ENCODE assay signal across 9 cellular contexts in genomic region chr1:226643167-226643566, GRCh38.
A peak's percentile ranks its signal among the peaks of the same experiment; 100 is the strongest.
DNase-seq lines count a peak whose midpoint lies in the region; ATAC-seq and TF ChIP-seq lines count a peak whose summit lies in the region.
"Had no signal": no experiment of that assay in that cellular context is flagged by ENCODE, and none has a peak within 500 bp of the region (broad histone marks: within the 10 kb centered on the region; RNA-seq: fewer than 3 reads in every experiment).

No MANE protein-coding gene starts in this region.

- no TSS peak for BruUV-seq in Calu3 (replicated peaks; lab: Mats Ljungman, UMichigan)

- peaks cover 8% of the 10 kb centered on the region for H3K4me1 ChIP-seq in foreskin keratinocyte

- H3K27me3 Mint-ChIP-seq in Calu3 (ENCODE audit: unreplicated experiment), result no peaks in the 10 kb centered on the region

- H3K4me3 Mint-ChIP-seq in Calu3 (ENCODE audit: low read depth, unreplicated experiment), result no peak overlapping the region

- no peak for TF ChIP-seq CTCF in Calu3 (IDR thresholded peaks at IDR 0.05; ENCODE audit: unreplicated experiment)
- no peak for TF ChIP-seq CTCF in foreskin keratinocyte (conservative IDR thresholded peaks at IDR 0.05)

- peaks cover 6% of the 10 kb centered on the region for H3K36me3 Mint-ChIP-seq in Calu3 (ENCODE audit: insufficient read depth, unreplicated experiment)

- CTCF ChIA-PET in Calu3 (lab: Charles Lee), result interaction anchor here (0.6 to 0.8 kb wide), 2 partner anchors 10 to 162 kb away, joined by 3 to 7 read pairs; no protein-coding TSS in a partner anchor

- DNase-seq in Calu3, result peak; percentile 66
- DNase-seq in KG1 (lab: John Stamatoyannopoulos, UW), result peak; percentile 47
- DNase-seq in activated CD4-positive, alpha-beta T cell treated with anti-CD3 and anti-CD28 coated beads, Interleukin-2, amount 50 U/mL, for 48 hours, result peak; percentile 71 to 78
- peak; percentile 38 to 63 for DNase-seq in foreskin keratinocyte
- peak; percentile 67 for DNase-seq in stimulated activated CD4-positive, alpha-beta T cell treated with anti-CD3 and anti-CD28 coated beads, Interleukin-12 subunit alpha, Interleukin-12 subunit beta, amount 100 ng/mL, for 4 hours
- DNase-seq in cerebellum (ENCODE audit: low spot score), result no peak
- DNase-seq in DMS153 (lab: John Stamatoyannopoulos, UW), result no peak
- DNase-seq: heart right ventricle had no signal

- no peak overlapping the region for H3K27ac ChIP-seq in foreskin keratinocyte

- H3K27me3 ChIP-seq in foreskin keratinocyte, result no peaks in the 10 kb centered on the region
- H3K27me3 ChIP-seq: heart right ventricle had no signal

- H3K4me1 Mint-ChIP-seq in Calu3 (ENCODE audit: low read depth, unreplicated experiment), result peaks cover 29% of the 10 kb centered on the region

- peak; percentile 58 for ATAC-seq in GM21619 (IDR thresholded peaks at IDR 0.05; ENCODE audit: unreplicated experiment)
- ATAC-seq in foreskin keratinocyte, result peak; percentile 93

- no peaks in the 10 kb centered on the region for H3K9me3 Mint-ChIP-seq in Calu3 (ENCODE audit: low read depth, unreplicated experiment)

- no peak overlapping the region for H3K27ac Mint-ChIP-seq in Calu3 (ENCODE audit: unreplicated experiment)

- intact Hi-C loops in Calu3 (cut with micrococcal nuclease; ENCODE audit: unreplicated experiment), result loop anchor here (2.0 kb wide), 1 partner anchor 78 kb away; no protein-coding TSS in a partner anchor

Comparison
In these comparisons a context has a peak if more than half of its experiments do, and no peak if none do; other contexts are left out.
1. DNase-seq: peak in Calu3 (single experiment), KG1 (single experiment), activated CD4-positive, alpha-beta T cell treated with anti-CD3 and anti-CD28 coated beads, Interleukin-2, amount 50 U/mL, for 48 hours (2 of 2), foreskin keratinocyte (2 of 2) and stimulated activated CD4-positive, alpha-beta T cell treated with anti-CD3 and anti-CD28 coated beads, Interleukin-12 subunit alpha, Interleukin-12 subunit beta, amount 100 ng/mL, for 4 hours (single experiment); none in cerebellum (single experiment) and DMS153 (single experiment).